ENCODE assay signal across 8 cellular contexts in the genomic region with DNA sequence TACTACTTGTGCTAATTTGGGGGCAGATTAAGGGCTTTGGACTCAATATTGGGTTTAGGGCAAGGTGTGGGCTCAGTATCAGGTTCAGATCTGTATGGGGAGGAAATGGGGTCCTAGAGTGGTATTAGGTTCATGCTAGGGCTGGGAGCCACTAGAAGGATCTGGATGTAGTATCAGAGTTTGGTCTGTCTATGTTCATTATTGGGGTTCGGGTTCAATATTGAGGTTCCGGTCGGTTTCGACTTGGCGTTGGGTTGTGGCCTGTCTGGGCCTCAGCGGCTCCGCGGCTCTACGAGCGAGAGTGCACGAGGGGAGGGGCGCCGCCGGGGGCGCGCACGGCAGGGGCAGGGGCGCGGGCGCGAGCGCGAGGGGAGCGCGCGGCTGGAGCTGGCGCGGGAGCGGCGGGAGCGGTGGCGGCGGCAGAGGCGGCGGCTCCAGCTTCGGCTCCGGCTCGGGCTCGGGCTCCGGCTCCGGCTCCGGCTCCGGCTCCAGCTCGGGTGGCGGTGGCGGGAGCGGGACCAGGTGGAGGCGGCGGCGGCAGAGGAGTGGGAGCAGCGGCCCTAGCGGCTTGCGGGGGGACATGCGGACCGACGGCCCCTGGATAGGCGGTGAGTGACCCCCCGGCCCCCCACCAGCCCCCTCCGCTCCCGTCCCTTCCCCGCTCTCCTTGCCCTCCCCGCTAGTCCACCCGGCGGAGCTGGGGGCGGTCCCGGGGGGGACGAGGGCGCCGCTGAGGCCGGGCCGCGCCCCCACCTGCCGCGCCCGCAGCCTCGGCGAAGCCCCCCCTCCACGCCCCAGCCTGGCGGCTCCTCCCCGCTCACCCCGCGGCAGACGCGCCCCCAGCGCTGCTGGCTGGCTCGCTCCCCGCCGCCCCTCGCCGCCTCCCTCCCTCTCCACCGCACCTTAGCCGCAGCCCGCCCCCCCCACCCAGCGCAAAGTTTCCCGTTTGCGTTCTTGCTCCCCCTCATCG. TPM values are rescaled to one million over a fixed set of nuclear protein-coding genes. Genes with fewer than 3 reads are reported as not detected.
A peak's percentile ranks its signal among the peaks of the same experiment; 100 is the strongest.
DNase-seq lines count a peak whose midpoint lies in the region; ATAC-seq, FAIRE-seq and TF ChIP-seq lines count a peak whose summit lies in the region.

TSS of gene PTPRF (plus strand) at position 401 of the 970 bp plus-strand sequence. CDS start 14,193 bp downstream, outside the sequence.

- H3K4me1 Mint-ChIP-seq in astrocyte (ENCODE audit: low read depth, unreplicated experiment): peaks cover 29% of the 10 kb centered on the region

- WGBS in trophoblast cell (ENCODE audit: extremely low coverage, insufficient coverage, insufficient read length): no CpG with 5 or more reads among the region's 97 CpGs

- BruUV-seq in PC-3 (replicated peaks; lab: Mats Ljungman, UMichigan): no TSS peak

- peak within 1 kb of the TSS; percentile 95 for H2AK5ac ChIP-seq in trophoblast cell (ENCODE audit: low read length)

- peak within 1 kb of the TSS; percentile 13 for H3K27ac ChIP-seq in PC-3 (ENCODE audit: low read length)
- H3K27ac ChIP-seq in astrocyte (ENCODE audit: low read depth, low read length): no peak within 1 kb of the TSS
- peak within 1 kb of the TSS; percentile 62 to 69 for H3K27ac ChIP-seq in right atrium auricular region
- H3K27ac ChIP-seq in trophoblast cell (ENCODE audit: low read depth, low read length): peak within 1 kb of the TSS; percentile 99

- peak within 1 kb of the TSS; percentile 100 for H3K4ac ChIP-seq in trophoblast cell (ENCODE audit: low read depth, low read length)

- peak within 1 kb of the TSS; percentile 87 for H2BK12ac ChIP-seq in trophoblast cell (ENCODE audit: low read length)

- no peak for TF ChIP-seq CTCF in AG09309 (IDR thresholded peaks at IDR 0.05; ENCODE audit: control insufficient read depth, insufficient read depth, low read depth, low read length, missing control alignments)
- TF ChIP-seq CTCF in PC-3 (conservative IDR thresholded peaks at IDR 0.05; ENCODE audit: low read depth, low read length): no peak
- no peak for TF ChIP-seq CTCF in astrocyte (IDR thresholded peaks at IDR 0.05; ENCODE audit: insufficient read depth, low read depth, low read length)
- no peak for TF ChIP-seq CTCF in right atrium auricular region (IDR thresholded peaks at IDR 0.05)

- H3K4me2 ChIP-seq in PC-3 (ENCODE audit: low read length) (peak within 1 kb of the TSS; percentile 100), astrocyte (ENCODE audit: low read length) (peak within 1 kb of the TSS; percentile 96), trophoblast cell (ENCODE audit: low read length) (peak within 1 kb of the TSS; percentile 87)

- H3K14ac ChIP-seq in trophoblast cell (ENCODE audit: low read length): peak within 1 kb of the TSS; percentile 100

- H3K27me3 ChIP-seq in HAP-1 (ENCODE audit: low read depth) (no peaks in the 10 kb centered on the region), PC-3 (ENCODE audit: low read length) (no peaks in the 10 kb centered on the region), astrocyte (ENCODE audit: insufficient read depth, low read length) (no peaks in the 10 kb centered on the region), right atrium auricular region (no peaks in the 10 kb centered on the region), trophoblast cell (ENCODE audit: insufficient read depth, low read length) (no peaks in the 10 kb centered on the region)

- no peak within 1 kb of the TSS for H3K23ac ChIP-seq in trophoblast cell (ENCODE audit: low read length)

- H2BK5ac ChIP-seq in trophoblast cell (ENCODE audit: low read depth, low read length, poor library complexity): peak within 1 kb of the TSS; percentile 99

- POLR2A ChIA-PET in PC-3 (lab: Charles Lee; ENCODE audit: unreplicated experiment): interaction anchor here (0.6 to 1.1 kb wide), 4 partner anchors 18 to 264 kb away, joined by 3 to 4 read pairs (median 4); partner anchors contain the start of gene KDM4A

- no peaks in the 10 kb centered on the region for H3F3A ChIP-seq in PC-3 (ENCODE audit: low read length, unreplicated experiment)

- H3K18ac ChIP-seq in trophoblast cell (ENCODE audit: low read length): peak within 1 kb of the TSS; percentile 99

- intact Hi-C loops in PC-3 (cut with micrococcal nuclease): no loop called here

- H3K4me3 Mint-ChIP-seq in astrocyte (ENCODE audit: unreplicated experiment): peak within 1 kb of the TSS; percentile 100

- peak within 1 kb of the TSS; percentile 100 for H4K91ac ChIP-seq in trophoblast cell (ENCODE audit: low read depth, low read length)

- peak; percentile 47 for ATAC-seq in PC-3
- no peak for ATAC-seq in HG03159 (IDR thresholded peaks at IDR 0.05; ENCODE audit: unreplicated experiment)

- no peaks in the 10 kb centered on the region for H3K27me3 Mint-ChIP-seq in astrocyte (ENCODE audit: low read depth, unreplicated experiment)

- peak within 1 kb of the TSS; percentile 67 for H2AFZ ChIP-seq in PC-3 (ENCODE audit: low read length)
- peak within 1 kb of the TSS; percentile 90 for H2AFZ ChIP-seq in astrocyte (ENCODE audit: low read depth, low read length)
- peak within 1 kb of the TSS; percentile 79 for H2AFZ ChIP-seq in trophoblast cell (ENCODE audit: insufficient read depth, low read length, poor library complexity)

- no peaks in the 10 kb centered on the region for H3K9me3 Mint-ChIP-seq in astrocyte (ENCODE audit: unreplicated experiment)

- FAIRE-seq in astrocyte (lab: Jason Lieb, UNC): no peak

- CTCF ChIA-PET in PC-3 (lab: Charles Lee): interaction anchor here (0.6 kb wide), 1 partner anchor 139 kb away, joined by 3 read pairs; no protein-coding TSS in a partner anchor

- H3K4me1 ChIP-seq in HAP-1: peaks cover 7% of the 10 kb centered on the region
- peaks cover 60% of the 10 kb centered on the region for H3K4me1 ChIP-seq in PC-3 (ENCODE audit: insufficient read depth, low read length)
- H3K4me1 ChIP-seq in astrocyte (ENCODE audit: insufficient read depth, low read length): peaks cover 31% of the 10 kb centered on the region
- peaks cover 0 to 18% of the 10 kb centered on the region in 2 donors for H3K4me1 ChIP-seq in right atrium auricular region
- peaks cover 31 to 33% of the 10 kb centered on the region in 2 experiments for H3K4me1 ChIP-seq in trophoblast cell (ENCODE audit: control insufficient read depth in 1 of 2, insufficient read depth in 2 of 2, low read length in 2 of 2)

- in situ Hi-C loops in HAP-1 (cut with MboI; ENCODE audit: low sequenced_read_pairs): loop anchor here (25.0 kb wide), 1 partner anchor 407 kb away; the partner anchor contains the start of genes ARTN and IPO13

- H4K8ac ChIP-seq in trophoblast cell (ENCODE audit: low read depth, low read length): peak within 1 kb of the TSS; percentile 94

- no peak for DNase-seq in AG09309 (ENCODE audit: low read depth)
- DNase-seq in HAP-1 (ENCODE audit: low spot score in 2 of 2): peak; percentile 76 to 83
- peak; percentile 70 for DNase-seq in PC-3
- DNase-seq in astrocyte (ENCODE audit: low read depth): peak; percentile 26
- DNase-seq in right atrium auricular region (ENCODE audit: low spot score): no peak
- DNase-seq in trophoblast cell: peak in 1 of 2 donors; percentile 68
- no peak for DNase-seq in AML-193 (lab: John Stamatoyannopoulos, UW)

- no peaks in the 10 kb centered on the region for H3K9me2 ChIP-seq in PC-3 (replicated peaks; ENCODE audit: low read length)

- H3K9ac ChIP-seq in PC-3 (ENCODE audit: low read length): peak within 1 kb of the TSS; percentile 79
- H3K9ac ChIP-seq in astrocyte (ENCODE audit: low read length): peak within 1 kb of the TSS; percentile 81
- H3K9ac ChIP-seq in trophoblast cell (ENCODE audit: low read length): peak within 1 kb of the TSS; percentile 98

- peaks cover 43% of the 10 kb centered on the region for H3K79me2 ChIP-seq in PC-3 (ENCODE audit: low read length)
- H3K79me2 ChIP-seq in astrocyte (ENCODE audit: insufficient read depth, low read length): peaks cover 47% of the 10 kb centered on the region
- peaks cover 34% of the 10 kb centered on the region for H3K79me2 ChIP-seq in trophoblast cell (ENCODE audit: control insufficient read depth, insufficient read depth, low read length, poor library complexity)

- H3K27ac Mint-ChIP-seq in astrocyte (ENCODE audit: unreplicated experiment): peak within 1 kb of the TSS; percentile 97

- peak within 1 kb of the TSS; percentile 98 for H2BK120ac ChIP-seq in trophoblast cell (ENCODE audit: insufficient read depth, low read length, poor library complexity)

- H3K4me3 ChIP-seq in AG09309 (ENCODE audit: control insufficient read depth, low read depth, low read length): peak within 1 kb of the TSS; percentile 86
- peak within 1 kb of the TSS; percentile 59 for H3K4me3 ChIP-seq in HAP-1
- H3K4me3 ChIP-seq in PC-3 (ENCODE audit: low read length): peak within 1 kb of the TSS; percentile 98
- peak within 1 kb of the TSS; percentile 67 for H3K4me3 ChIP-seq in astrocyte (ENCODE audit: insufficient read depth, low read depth, low read length)
- peak within 1 kb of the TSS; percentile 76 to 77 for H3K4me3 ChIP-seq in right atrium auricular region
- H3K4me3 ChIP-seq in trophoblast cell (ENCODE audit: low read depth, low read length): peak within 1 kb of the TSS; percentile 88

- peaks cover 8% of the 10 kb centered on the region for H3K36me3 Mint-ChIP-seq in astrocyte (ENCODE audit: low read depth, unreplicated experiment)

- H4K20me1 ChIP-seq in PC-3 (ENCODE audit: low read length) (0 out of 2 replicates have a peak, but pooled peaks cover 7% of the 10 kb centered on the region), astrocyte (ENCODE audit: insufficient read depth, low read length) (peaks cover 42% of the 10 kb centered on the region)

- no peaks in the 10 kb centered on the region for H3K36me3 ChIP-seq in HAP-1 (replicated peaks)
- H3K36me3 ChIP-seq in PC-3 (ENCODE audit: low read depth, low read length): no peaks in the 10 kb centered on the region
- no peaks in the 10 kb centered on the region for H3K36me3 ChIP-seq in astrocyte (ENCODE audit: insufficient read depth, low read length)
- H3K36me3 ChIP-seq in right atrium auricular region: no peaks in the 10 kb centered on the region
- H3K36me3 ChIP-seq in trophoblast cell (ENCODE audit: control insufficient read depth in 1 of 2, insufficient read depth in 2 of 2, low read length in 2 of 2): peaks cover 0 to 1% of the 10 kb centered on the region in 2 experiments

- H3K79me1 ChIP-seq in trophoblast cell (ENCODE audit: low read length): peaks cover 36% of the 10 kb centered on the region

- H3K9me3 ChIP-seq in HAP-1 (no peaks in the 10 kb centered on the region), PC-3 (ENCODE audit: low read length) (no peaks in the 10 kb centered on the region), astrocyte (ENCODE audit: insufficient read depth, low read depth, low read length) (no peaks in the 10 kb centered on the region), right atrium auricular region (no peaks in the 10 kb centered on the region), trophoblast cell (ENCODE audit: insufficient read depth, low read depth, low read length) (no peaks in the 10 kb centered on the region)

- peak within 1 kb of the TSS; percentile 99 for H4K12ac ChIP-seq in trophoblast cell (ENCODE audit: low read depth, low read length)

RNA-seq across cellular contexts. Expression of gene PTPRF, which starts in this region (rescaled TPM):
- total RNA-seq in PC-3 (2014; rRNA removed): 67.4 and 100 TPM in 2 replicates
- 231 and 275 TPM in 2 replicates for total RNA-seq in astrocyte
- 10 to 100 TPM in 1 of 2 donors, 1 to 10 TPM in 1; 7.4 to 27.7 TPM for total RNA-seq in right atrium auricular region
- 205 TPM in 2 replicates for polyA plus RNA-seq in trophoblast cell (2013)

Comparison
In these comparisons a context has a peak if more than half of its experiments do, and no peak if none do; other contexts are left out.
1. DNase-seq: peak in HAP-1 (2 of 2), PC-3 (single experiment) and astrocyte (single experiment); none in AG09309 (single experiment), right atrium auricular region (single experiment) and AML-193 (0 of 2).
2. Peak in every context shown above with its lines, with median percentiles within 50 percentile points of each other: H3K4me3 ChIP-seq, H2AFZ ChIP-seq, H3K4me2 ChIP-seq and H3K9ac ChIP-seq.